ENCODE assay signal across 1 cellular context in the genomic region with DNA sequence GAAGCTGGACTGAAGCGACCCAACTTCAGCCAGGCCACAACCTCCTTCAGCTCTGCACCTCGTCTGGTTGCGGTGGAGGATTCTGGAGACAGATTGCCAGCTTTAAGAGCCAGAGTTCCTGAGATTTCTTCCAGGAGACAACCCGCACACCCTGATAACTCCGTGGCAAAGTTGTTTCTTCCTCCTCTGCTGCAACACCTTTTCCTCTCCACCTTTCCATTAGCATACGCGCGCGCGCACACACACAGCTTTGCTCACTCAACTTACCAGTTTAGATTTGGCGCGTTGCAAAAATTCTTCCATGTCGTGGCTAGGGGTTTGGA.
TF ChIP-seq lines count a peak whose summit lies in the region.

No MANE protein-coding gene starts in this region.

TF ChIP-seq in WTC11, 78 proteins besides CTCF, POLR2A, EP300 and RAD21 (continued from another document):
- TF ChIP-seq CDX4 (CRISPR knock-in tag; IDR thresholded peaks at IDR 0.05; ENCODE audit: borderline replicate concordance) (no peak), RORB (CRISPR knock-in tag; IDR thresholded peaks at IDR 0.05) (no peak), ZNF425 (CRISPR knock-in tag; conservative IDR thresholded peaks at IDR 0.05) (no peak), MAX (CRISPR knock-in tag; IDR thresholded peaks at IDR 0.05) (no peak), STAT6 (CRISPR knock-in tag; conservative IDR thresholded peaks at IDR 0.05; ENCODE audit: low read depth) (no peak), ERG (CRISPR knock-in tag; IDR thresholded peaks at IDR 0.05) (no peak), SOX15 (CRISPR knock-in tag; IDR thresholded peaks at IDR 0.05) (no peak), IRF2 (CRISPR knock-in tag; IDR thresholded peaks at IDR 0.05; ENCODE audit: borderline replicate concordance, low read depth) (no peak)
- TF ChIP-seq, protein P1, sequence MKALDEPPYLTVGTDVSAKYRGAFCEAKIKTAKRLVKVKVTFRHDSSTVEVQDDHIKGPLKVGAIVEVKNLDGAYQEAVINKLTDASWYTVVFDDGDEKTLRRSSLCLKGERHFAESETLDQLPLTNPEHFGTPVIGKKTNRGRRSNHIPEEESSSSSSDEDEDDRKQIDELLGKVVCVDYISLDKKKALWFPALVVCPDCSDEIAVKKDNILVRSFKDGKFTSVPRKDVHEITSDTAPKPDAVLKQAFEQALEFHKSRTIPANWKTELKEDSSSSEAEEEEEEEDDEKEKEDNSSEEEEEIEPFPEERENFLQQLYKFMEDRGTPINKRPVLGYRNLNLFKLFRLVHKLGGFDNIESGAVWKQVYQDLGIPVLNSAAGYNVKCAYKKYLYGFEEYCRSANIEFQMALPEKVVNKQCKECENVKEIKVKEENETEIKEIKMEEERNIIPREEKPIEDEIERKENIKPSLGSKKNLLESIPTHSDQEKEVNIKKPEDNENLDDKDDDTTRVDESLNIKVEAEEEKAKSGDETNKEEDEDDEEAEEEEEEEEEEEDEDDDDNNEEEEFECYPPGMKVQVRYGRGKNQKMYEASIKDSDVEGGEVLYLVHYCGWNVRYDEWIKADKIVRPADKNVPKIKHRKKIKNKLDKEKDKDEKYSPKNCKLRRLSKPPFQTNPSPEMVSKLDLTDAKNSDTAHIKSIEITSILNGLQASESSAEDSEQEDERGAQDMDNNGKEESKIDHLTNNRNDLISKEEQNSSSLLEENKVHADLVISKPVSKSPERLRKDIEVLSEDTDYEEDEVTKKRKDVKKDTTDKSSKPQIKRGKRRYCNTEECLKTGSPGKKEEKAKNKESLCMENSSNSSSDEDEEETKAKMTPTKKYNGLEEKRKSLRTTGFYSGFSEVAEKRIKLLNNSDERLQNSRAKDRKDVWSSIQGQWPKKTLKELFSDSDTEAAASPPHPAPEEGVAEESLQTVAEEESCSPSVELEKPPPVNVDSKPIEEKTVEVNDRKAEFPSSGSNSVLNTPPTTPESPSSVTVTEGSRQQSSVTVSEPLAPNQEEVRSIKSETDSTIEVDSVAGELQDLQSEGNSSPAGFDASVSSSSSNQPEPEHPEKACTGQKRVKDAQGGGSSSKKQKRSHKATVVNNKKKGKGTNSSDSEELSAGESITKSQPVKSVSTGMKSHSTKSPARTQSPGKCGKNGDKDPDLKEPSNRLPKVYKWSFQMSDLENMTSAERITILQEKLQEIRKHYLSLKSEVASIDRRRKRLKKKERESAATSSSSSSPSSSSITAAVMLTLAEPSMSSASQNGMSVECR (CRISPR knock-in tag; IDR thresholded peaks at IDR 0.05; ENCODE audit: borderline replicate concordance), result no peak
- TF ChIP-seq, protein P2, sequence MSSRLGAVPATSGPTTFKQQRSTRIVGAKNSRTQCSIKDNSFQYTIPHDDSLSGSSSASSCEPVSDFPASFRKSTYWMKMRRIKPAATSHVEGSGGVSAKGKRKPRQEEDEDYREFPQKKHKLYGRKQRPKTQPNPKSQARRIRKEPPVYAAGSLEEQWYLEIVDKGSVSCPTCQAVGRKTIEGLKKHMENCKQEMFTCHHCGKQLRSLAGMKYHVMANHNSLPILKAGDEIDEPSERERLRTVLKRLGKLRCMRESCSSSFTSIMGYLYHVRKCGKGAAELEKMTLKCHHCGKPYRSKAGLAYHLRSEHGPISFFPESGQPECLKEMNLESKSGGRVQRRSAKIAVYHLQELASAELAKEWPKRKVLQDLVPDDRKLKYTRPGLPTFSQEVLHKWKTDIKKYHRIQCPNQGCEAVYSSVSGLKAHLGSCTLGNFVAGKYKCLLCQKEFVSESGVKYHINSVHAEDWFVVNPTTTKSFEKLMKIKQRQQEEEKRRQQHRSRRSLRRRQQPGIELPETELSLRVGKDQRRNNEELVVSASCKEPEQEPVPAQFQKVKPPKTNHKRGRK (CRISPR knock-in tag; IDR thresholded peaks at IDR 0.05; ENCODE audit: borderline replicate concordance), result no peak
